Comparison of ENCODE assay signal across 10 cellular contexts in the genomic region with DNA sequence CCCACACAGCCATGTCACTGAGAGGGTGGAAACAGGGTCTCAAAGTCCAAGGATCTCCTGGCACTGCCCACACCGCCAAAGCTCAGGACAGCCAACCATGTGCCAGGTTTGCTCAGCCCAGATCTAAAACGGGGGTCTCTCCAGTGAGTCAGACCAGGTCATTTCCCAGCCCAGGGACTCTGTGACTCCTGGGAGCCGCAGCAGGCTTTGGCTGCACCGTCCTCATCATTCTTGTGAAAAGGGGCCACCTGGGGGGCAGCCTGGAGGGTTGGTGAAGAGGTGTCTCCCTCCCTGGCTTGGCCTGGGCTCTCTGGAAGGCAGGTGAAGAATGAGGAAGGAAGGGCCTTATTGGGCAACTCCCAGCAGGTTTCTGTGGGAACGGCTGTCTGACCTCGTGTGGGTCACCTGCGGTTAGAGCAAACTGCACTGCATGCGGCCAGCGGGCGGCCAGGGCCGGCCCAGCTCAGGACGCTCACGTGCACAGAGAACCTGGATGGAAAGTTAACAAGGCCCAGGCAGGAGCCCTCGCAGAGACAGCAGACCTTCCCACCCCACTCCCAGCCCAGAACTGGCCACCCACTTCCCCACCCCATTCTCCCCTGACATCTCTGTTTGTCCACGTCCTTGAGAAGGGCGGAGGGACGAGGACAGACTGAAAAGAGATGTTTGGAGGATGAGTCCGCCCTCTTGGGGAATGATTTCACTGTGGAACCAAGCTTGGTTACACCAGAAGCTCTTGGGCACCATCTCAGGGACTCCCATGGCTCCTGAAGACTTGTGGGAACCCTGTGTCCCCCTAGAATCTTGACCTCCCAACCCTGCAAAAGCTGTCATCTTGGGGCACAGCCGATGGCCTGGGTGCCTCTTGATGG. TPM values are rescaled to one million over a fixed set of nuclear protein-coding genes. Genes with fewer than 3 reads are reported as not detected.
DNase-seq lines count a peak whose midpoint lies in the region; ATAC-seq, FAIRE-seq and TF ChIP-seq lines count a peak whose summit lies in the region.
"Had no signal": no experiment of that assay in that cellular context is flagged by ENCODE, and none has a peak within 500 bp of the region (broad histone marks: within the 10 kb centered on the region; RNA-seq: fewer than 3 reads in every experiment).

No MANE protein-coding gene starts in this region.

- TF ChIP-seq RAD21 in H1 (IDR thresholded peaks at IDR 0.05 in 1 of 2, conservative IDR thresholded peaks at IDR 0.05 in 1 of 2; ENCODE audit: low read depth in 2 of 2, low read length in 2 of 2), result peak in 1 of 2 experiments; percentile 12; a peak in 1 of 4 replicates

- TF ChIP-seq POLR2A in H1 (IDR thresholded peaks at IDR 0.05; ENCODE audit: control extremely low read depth in 1 of 2, low read depth in 2 of 2, low read length in 2 of 2), result no peak

- H3K27ac Mint-ChIP-seq in stimulated activated naive CD8-positive, alpha-beta T cell treated with anti-CD3 and anti-CD28 coated beads, Interleukin-15, amount 100 ng/mL, for 72 hours, result no peak overlapping the region

- no peaks in the 10 kb centered on the region for H3K79me1 ChIP-seq in H1 (ENCODE audit: low read depth, low read length)

- 0 out of 2 replicates have a peak overlapping the region, but pooled peaks have one; percentile 53 for H2BK15ac ChIP-seq in H1 (ENCODE audit: low read length)

- ATAC-seq in GM18873 (IDR thresholded peaks at IDR 0.05; ENCODE audit: low FRiP score, unreplicated experiment), result no peak
- no peak for ATAC-seq in stimulated activated naive CD8-positive, alpha-beta T cell treated with anti-CD3 and anti-CD28 coated beads, Interleukin-15, amount 100 ng/mL, for 72 hours
- ATAC-seq in HG02623 (IDR thresholded peaks at IDR 0.05; ENCODE audit: unreplicated experiment), result no peak

- H3K4me2 ChIP-seq in H1 (ENCODE audit: insufficient read depth in 1 of 2, low read depth in 2 of 2, low read length in 2 of 2), result no peak overlapping the region

- no peaks in the 10 kb centered on the region for H3K9me3 Mint-ChIP-seq in stimulated activated naive CD8-positive, alpha-beta T cell treated with anti-CD3 and anti-CD28 coated beads, Interleukin-15, amount 100 ng/mL, for 72 hours
- H3K9me3 Mint-ChIP-seq: CD8-positive, alpha-beta memory T cell had no signal

- H3K4me1 Mint-ChIP-seq in stimulated activated naive CD8-positive, alpha-beta T cell treated with anti-CD3 and anti-CD28 coated beads, Interleukin-15, amount 100 ng/mL, for 72 hours, result peaks cover 65% of the 10 kb centered on the region

- H3K4me3 ChIP-seq in H1 (ENCODE audit: extremely low read depth in 1 of 4, insufficient read depth in 2 of 4, low read depth in 3 of 4, low read length in 4 of 4) (no peak overlapping the region), mucosa of rectum (ENCODE audit: low read length in 2 of 2) (peak overlapping the region in 1 of 2 donors; percentile 31)

- TF ChIP-seq CTCF in H1 (IDR thresholded peaks at IDR 0.05; ENCODE audit: control extremely low read depth in 1 of 3, insufficient read depth in 1 of 3, low read depth in 1 of 3, low read length in 3 of 3), result no peak

- H2BK120ac ChIP-seq in H1 (replicated peaks; ENCODE audit: low read depth, low read length), result no peak overlapping the region

- H3K9ac ChIP-seq in H1 (replicated peaks in 1 of 4; ENCODE audit: extremely low read depth in 1 of 4, low read depth in 3 of 4, low read length in 3 of 4) (no peak overlapping the region), mucosa of rectum (ENCODE audit: low read depth in 1 of 2, low read length in 2 of 2) (peak overlapping the region; percentile 56)

- H4K5ac ChIP-seq in H1 (ENCODE audit: insufficient read length, low read depth, low read length), result no peak overlapping the region

- no peak overlapping the region; the same call in 1 of the 2 replicates for H2BK5ac ChIP-seq in H1 (ENCODE audit: low read depth, low read length)

- H2BK20ac ChIP-seq in H1 (ENCODE audit: low read length), result peak overlapping the region; percentile 29; the same call in 1 of the 2 replicates

- no peaks in the 10 kb centered on the region for H3K23me2 ChIP-seq in H1 (ENCODE audit: low read depth, low read length)

- FAIRE-seq in H1 (lab: Jason Lieb, UNC), result no peak

- H3K4me1 ChIP-seq in H1 (replicated peaks in 1 of 4; ENCODE audit: control insufficient read depth in 3 of 4, insufficient read depth in 4 of 4, low read length in 3 of 4) (peaks cover 5 to 15% (median 11%) of the 10 kb centered on the region in 4 experiments), mucosa of rectum (ENCODE audit: control insufficient read depth in 2 of 2, insufficient read depth in 2 of 2, low read length in 2 of 2) (peaks cover 20 to 26% of the 10 kb centered on the region in 2 donors)

- no peak overlapping the region for H2AFZ ChIP-seq in H1 (ENCODE audit: low read length)

- H4K8ac ChIP-seq in H1 (ENCODE audit: extremely low read depth, insufficient read depth, low read length), result peak overlapping the region; percentile 22; the same call in 1 of the 2 replicates

- H3K9me3 ChIP-seq in H1 (ENCODE audit: insufficient read depth in 2 of 2, low read depth in 1 of 2, low read length in 1 of 2), result no peaks in the 10 kb centered on the region
- H3K9me3 ChIP-seq in mucosa of rectum (ENCODE audit: control insufficient read depth in 2 of 2, low read length in 2 of 2), result no peaks in the 10 kb centered on the region

- no peak overlapping the region for H4K91ac ChIP-seq in H1 (replicated peaks; ENCODE audit: insufficient read length, low read length)

- CTCF ChIA-PET in H1 (lab: Charles Lee; ENCODE audit: partially characterized antibody), result interaction anchor here (0.7 to 1.5 kb wide), 7 partner anchors 25 to 207 kb away, joined by 3 to 4 read pairs (median 3); no protein-coding TSS in a partner anchor

- H2BK12ac ChIP-seq in H1 (ENCODE audit: low read depth, low read length), result peak overlapping the region; percentile 86

- no peak overlapping the region for H3K23ac ChIP-seq in H1 (ENCODE audit: insufficient read length)

- DNase-seq in COLO668 (lab: John Stamatoyannopoulos, UW; ENCODE audit: unreplicated experiment) (peak; percentile 46), NCI-H69 (lab: John Stamatoyannopoulos, UW) (peak; percentile 86), H1 (ENCODE audit: low read depth in 1 of 2, low spot score in 2 of 2) (no peak), NCI-H2081 (lab: John Stamatoyannopoulos, UW) (no peak)
- DNase-seq in stimulated activated naive CD8-positive, alpha-beta T cell treated with anti-CD3 and anti-CD28 coated beads, Interleukin-15, amount 100 ng/mL, for 72 hours, result no peak
- DNase-seq: CD8-positive, alpha-beta memory T cell; WERI-Rb-1 had no signal

- no peaks in the 10 kb centered on the region for H4K20me1 ChIP-seq in H1 (replicated peaks in 1 of 2; ENCODE audit: control insufficient read depth in 1 of 2, insufficient read depth in 2 of 2, low read length in 2 of 2)

- POLR2A ChIA-PET in H1 (lab: Charles Lee; ENCODE audit: partially characterized antibody), result interaction anchor here (1.0 kb wide), 1 partner anchor 24 kb away, joined by 5 read pairs; no protein-coding TSS in a partner anchor

- no peak overlapping the region for H3K56ac ChIP-seq in H1 (replicated peaks; ENCODE audit: insufficient read length, low read depth, low read length)

- H3K14ac ChIP-seq in H1 (ENCODE audit: insufficient read length), result no peak overlapping the region

- H3K36me3 ChIP-seq in H1 (ENCODE audit: control insufficient read depth in 2 of 4, insufficient read depth in 4 of 4, low read length in 3 of 4), result no peaks in the 10 kb centered on the region
- no peaks in the 10 kb centered on the region for H3K36me3 ChIP-seq in mucosa of rectum (ENCODE audit: control insufficient read depth in 2 of 2, insufficient read depth in 2 of 2, low read length in 2 of 2)
- H3K36me3 ChIP-seq: WERI-Rb-1 had no signal

- no peaks in the 10 kb centered on the region for H3K79me2 ChIP-seq in H1 (ENCODE audit: control insufficient read depth in 1 of 2, insufficient read depth in 2 of 2, low read length in 2 of 2)

- H3K4ac ChIP-seq in H1 (replicated peaks; ENCODE audit: insufficient read length, low read depth, low read length), result no peak overlapping the region

- TF ChIP-seq EP300 in H1 (IDR thresholded peaks at IDR 0.05; ENCODE audit: borderline replicate concordance in 1 of 2, low read depth in 2 of 2, low read length in 2 of 2), result no peak

- 71% methylated on average over 16 of the region's 19 CpGs; no CpG with 5 or more reads in 1 of the 2 experiments for WGBS in H1 (ENCODE audit: extremely low coverage in 1 of 2, insufficient coverage in 1 of 2, insufficient read length in 1 of 2, insufficient replicate concordance in 2 of 2, low coverage in 1 of 2, low lambda C conversion rate in 2 of 2, missing lambda C conversion rate in 1 of 2), 2 experiments

- no peaks in the 10 kb centered on the region for H3K27me3 ChIP-seq in H1 (replicated peaks in 1 of 4; ENCODE audit: control insufficient read depth in 3 of 4, extremely low read depth in 1 of 4, insufficient read depth in 3 of 4, low read length in 3 of 4)
- H3K27me3 ChIP-seq in mucosa of rectum (ENCODE audit: control insufficient read depth in 2 of 2, insufficient read depth in 2 of 2, low read length in 2 of 2), result no peaks in the 10 kb centered on the region

- H3K27me3 Mint-ChIP-seq in stimulated activated naive CD8-positive, alpha-beta T cell treated with anti-CD3 and anti-CD28 coated beads, Interleukin-15, amount 100 ng/mL, for 72 hours, result no peaks in the 10 kb centered on the region

- peak overlapping the region; percentile 71; the same call in 1 of the 2 replicates for H2AK5ac ChIP-seq in H1 (ENCODE audit: low read depth, low read length)

- H3K18ac ChIP-seq in H1 (ENCODE audit: extremely low read depth, low read length), result peak overlapping the region; percentile 24

- H3K27ac ChIP-seq in H1 (ENCODE audit: low read depth, low read length), result no peak overlapping the region
- peak overlapping the region; percentile 81 to 87 for H3K27ac ChIP-seq in mucosa of rectum (ENCODE audit: low read depth in 2 of 2, low read length in 2 of 2)
- H3K27ac ChIP-seq: WERI-Rb-1 had no signal

- H3K4me3 Mint-ChIP-seq in stimulated activated naive CD8-positive, alpha-beta T cell treated with anti-CD3 and anti-CD28 coated beads, Interleukin-15, amount 100 ng/mL, for 72 hours, result no peak overlapping the region

RNA-seq across cellular contexts. Expression of a gene that starts 25.6 kb away (rescaled TPM):
- 160 and 165 TPM in 2 replicates for total RNA-seq in H1 (2021; fragmentation: NEBNext Ultra II Directional; extraction: Animal tissue kit (Norgen Biotek cat#: 25700))
- 205 and 315 TPM in 2 replicates for polyA plus RNA-seq in H1 (2011; rRNA removed)
- 150 TPM for polyA plus RNA-seq in H1 (2011; cell fraction: cytosol; rRNA removed)
- polyA plus RNA-seq in H1 (2011; cell fraction: nucleus; rRNA removed), result 185 TPM
- 80.9 to 155 TPM (median 121 TPM) in 4 replicates for polyA plus RNA-seq in H1 (2012, experiment 1 of 2)
- 82.5 TPM for polyA plus RNA-seq in H1 (2012, experiment 2 of 2)
- polyA plus RNA-seq in H1 (2013, experiment 1 of 2), result 77.3 TPM
- polyA plus RNA-seq in H1 (2013, experiment 2 of 2), result 80.0 TPM
- polyA minus RNA-seq in H1 (2011; rRNA and poly(A)+ RNA removed), result 140 and 174 TPM in 2 replicates
- 85.9 TPM for polyA minus RNA-seq in H1 (2011; cell fraction: cytosol; rRNA and poly(A)+ RNA removed)
- polyA minus RNA-seq in H1 (2011; cell fraction: nucleus; rRNA and poly(A)+ RNA removed), result 78.8 TPM

RNA-seq across cellular contexts. Expression of a gene that starts 55.9 kb away (rescaled TPM):
- total RNA-seq in H1 (2021; fragmentation: NEBNext Ultra II Directional; extraction: Animal tissue kit (Norgen Biotek cat#: 25700)), result 60.6 and 66.9 TPM in 2 replicates
- polyA plus RNA-seq in H1 (2011; rRNA removed), result 37.4 and 53.4 TPM in 2 replicates
- 52.8 TPM for polyA plus RNA-seq in H1 (2011; cell fraction: cytosol; rRNA removed)
- 43.9 TPM for polyA plus RNA-seq in H1 (2011; cell fraction: nucleus; rRNA removed)
- polyA plus RNA-seq in H1 (2012, experiment 1 of 2), result 51.0 to 60.1 TPM (median 55.9 TPM) in 4 replicates
- polyA plus RNA-seq in H1 (2012, experiment 2 of 2), result 48.7 TPM
- polyA plus RNA-seq in H1 (2013, experiment 1 of 2), result 34.2 TPM
- polyA plus RNA-seq in H1 (2013, experiment 2 of 2), result 39.2 TPM
- 33.4 and 34.6 TPM in 2 replicates for polyA minus RNA-seq in H1 (2011; rRNA and poly(A)+ RNA removed)
- polyA minus RNA-seq in H1 (2011; cell fraction: cytosol; rRNA and poly(A)+ RNA removed), result 23.3 TPM
- 24.7 TPM for polyA minus RNA-seq in H1 (2011; cell fraction: nucleus; rRNA and poly(A)+ RNA removed)

Comparison
In these comparisons a context has a peak if more than half of its experiments do, and no peak if none do; other contexts are left out.
1. DNase-seq: peak in COLO668 (single experiment) and NCI-H69 (single experiment); none in H1 (0 of 2), NCI-H2081 (0 of 2) and stimulated activated naive CD8-positive, alpha-beta T cell treated with anti-CD3 and anti-CD28 coated beads, Interleukin-15, amount 100 ng/mL, for 72 hours (0 of 2).
2. H3K9ac ChIP-seq: peak in mucosa of rectum (2 of 2); none in H1 (0 of 4).